ENCODE assay signal across 14 cellular contexts in the genomic region with DNA sequence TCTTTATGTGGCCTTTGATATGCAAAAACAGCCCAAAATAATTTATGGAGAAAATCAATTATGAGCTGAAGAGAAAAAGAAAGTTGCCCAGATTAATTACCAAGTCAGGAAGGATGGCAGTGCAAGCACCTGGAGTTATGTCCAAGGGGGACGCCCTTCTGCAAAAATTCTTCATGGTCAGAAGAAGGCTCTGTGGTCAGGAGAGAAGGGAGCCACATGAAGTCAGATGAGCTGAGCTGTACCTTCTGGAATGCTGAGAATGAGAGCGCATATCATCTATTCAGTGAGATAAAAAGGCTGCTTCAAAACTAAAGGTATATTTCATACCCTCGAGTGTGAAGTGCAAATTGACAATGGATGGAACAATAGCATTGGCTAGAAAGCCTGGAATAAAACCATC.
DNase-seq lines count a peak whose midpoint lies in the region; ATAC-seq lines count a peak whose summit lies in the region.
"Had no signal": no experiment of that assay in that cellular context is flagged by ENCODE, and none has a peak within 500 bp of the region (broad histone marks: within the 10 kb centered on the region; RNA-seq: fewer than 3 reads in every experiment).

No MANE protein-coding gene starts in this region.

- ATAC-seq in HG03280 (IDR thresholded peaks at IDR 0.05; ENCODE audit: unreplicated experiment) (no peak), HG02938 (IDR thresholded peaks at IDR 0.05; ENCODE audit: unreplicated experiment) (no peak)
- ATAC-seq: A549 had no signal

- in situ Hi-C loops in ACHN (cut with HindIII; ENCODE audit: low pct_ligation_motif_present, low pct_unique_long_range_greater_than_20kb, low sequenced_read_pairs), result no loop called here

- DNase-seq in ACHN (peak; percentile 82), HS-27A (ENCODE audit: low read depth) (peak; percentile 38), amniotic stem cell (lab: John Stamatoyannopoulos, UW) (peak; percentile 4), iris pigment epithelial cell (ENCODE audit: low read depth) (peak; percentile 81), NCI-H774 (lab: John Stamatoyannopoulos, UW) (no peak)
- no peak for DNase-seq in activated CD8-positive, alpha-beta memory T cell treated with anti-CD3 and anti-CD28 coated beads, Interleukin-2, amount 50 U/mL, for 4 hours
- DNase-seq: DND-41, glutamatergic neuron, NCI-H1048, SIG-M5, transverse colon had no signal

Comparison
In these comparisons a context has a peak if more than half of its experiments do, and no peak if none do; other contexts are left out.
1. DNase-seq: peak in ACHN (single experiment), HS-27A (single experiment), amniotic stem cell (single experiment) and iris pigment epithelial cell (single experiment); none in activated CD8-positive, alpha-beta memory T cell treated with anti-CD3 and anti-CD28 coated beads, Interleukin-2, amount 50 U/mL, for 4 hours (single experiment) and NCI-H774 (single experiment).